Comparison of ENCODE assay signal across 8 cellular contexts in the genomic region with DNA sequence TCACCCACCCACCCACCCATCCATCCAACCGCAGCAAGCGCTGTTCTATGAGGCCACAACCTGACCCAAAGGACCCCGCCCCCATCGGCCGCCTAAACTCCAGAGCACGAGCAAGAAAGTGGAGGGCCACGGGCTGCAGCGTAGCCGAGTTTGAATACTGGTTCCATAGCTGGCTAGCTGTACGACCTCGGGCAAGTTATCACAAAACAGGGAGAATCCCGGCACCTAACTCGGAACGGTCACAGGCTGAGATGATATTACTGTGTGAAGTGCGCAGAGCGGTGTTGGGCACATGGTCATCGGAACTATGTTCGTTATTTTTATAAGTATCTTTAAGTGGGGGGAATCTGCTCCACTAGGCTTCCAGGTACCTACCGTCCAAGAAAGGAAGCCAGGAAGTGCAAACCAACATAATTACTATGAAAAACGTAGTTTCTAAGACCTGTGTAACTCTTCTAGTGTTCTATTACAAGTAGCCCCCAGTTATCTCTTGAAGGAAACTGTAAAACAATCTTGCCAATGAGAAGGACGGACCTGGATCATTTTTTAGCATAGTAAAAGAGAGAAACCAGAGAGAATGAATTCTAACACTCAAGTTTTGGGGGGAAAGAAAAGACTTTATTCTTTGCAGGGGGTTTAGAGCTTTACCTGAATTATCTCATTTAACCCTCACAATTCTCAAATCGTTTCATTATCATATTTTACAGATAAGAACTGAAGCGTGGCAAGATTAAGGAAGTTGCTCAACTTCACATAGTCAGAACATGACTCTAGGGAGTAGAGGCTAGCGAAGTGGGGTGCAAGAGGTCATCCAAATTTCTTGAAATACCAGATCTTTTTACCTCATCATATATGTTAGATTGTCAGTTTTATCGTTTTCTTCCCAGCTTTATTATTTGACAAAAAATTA. TPM values are rescaled to one million over a fixed set of nuclear protein-coding genes. Genes with fewer than 3 reads are reported as not detected.
DNase-seq lines count a peak whose midpoint lies in the region; ATAC-seq and TF ChIP-seq lines count a peak whose summit lies in the region.

No MANE protein-coding gene starts in this region.

- POLR2A ChIA-PET in activated B cell treated with CpG ODN at 0.5 μM for 24 hours (lab: Charles Lee), result interaction anchor here (0.6 to 7.4 kb wide), 7 partner anchors 11 to 458 kb away, joined by 3 to 52 read pairs (median 5); partner anchors contain the start of genes PAFAH1B2, PCSK7 and ZPR1

- intact Hi-C loops in activated B cell treated with CpG ODN at 0.5 μM for 24 hours (cut with micrococcal nuclease) (loop anchor here (1.0 to 5.0 kb wide), 7 partner anchors 15 to 554 kb away; partner anchors contain the start of genes CEP164, SIDT2, SIK3 and ZPR1), left ventricle myocardium inferior (cut with micrococcal nuclease) (no loop called here)

- TF ChIP-seq CTCF in DOHH2 (IDR thresholded peaks at IDR 0.05; ENCODE audit: low read depth, low read length, poor library complexity, severe bottlenecking) (no peak), activated B cell treated with CpG ODN at 0.5 μM for 24 hours (IDR thresholded peaks at IDR 0.05) (no peak), left ventricle myocardium inferior (IDR thresholded peaks at IDR 0.05; ENCODE audit: borderline replicate concordance) (no peak)

- H3K27ac ChIP-seq in DOHH2 (ENCODE audit: low read depth, low read length), result peak overlapping the region; percentile 78
- peak overlapping the region; percentile 94 for H3K27ac ChIP-seq in left ventricle myocardium inferior (replicated peaks)
- H3K27ac ChIP-seq in rectal smooth muscle tissue (ENCODE audit: low read depth, low read length), result peak overlapping the region; percentile 88

- H3K4me2 ChIP-seq in DOHH2 (ENCODE audit: low read length), result peak overlapping the region; percentile 83

- peaks cover 36% of the 10 kb centered on the region for H3K79me2 ChIP-seq in DOHH2 (ENCODE audit: control insufficient read depth, low read length)

- no peaks in the 10 kb centered on the region for H3K9me2 ChIP-seq in DOHH2 (replicated peaks; ENCODE audit: control insufficient read depth, low read length)

- CTCF ChIA-PET in activated B cell treated with CpG ODN at 0.5 μM for 24 hours (lab: Charles Lee), result interaction anchor here (0.6 to 2.1 kb wide), 2 partner anchors 14 to 18 kb away, joined by 3 to 6 read pairs; partner anchors contain the start of gene APOA5

- no peaks in the 10 kb centered on the region for H4K20me1 ChIP-seq in DOHH2 (ENCODE audit: control insufficient read depth, insufficient read depth, low read depth, low read length)

- H3K4me3 Mint-ChIP-seq in IgD-negative memory B cell, result peak overlapping the region; percentile 95 to 99 (median 96)
- H3K4me3 Mint-ChIP-seq in activated B cell treated with CpG ODN at 0.5 μM for 24 hours, result peak overlapping the region; percentile 98

- DNase-seq in activated B cell treated with CpG ODN at 0.5 μM for 24 hours, result no peak
- no peak for DNase-seq in left ventricle myocardium inferior
- DNase-seq in epidermal melanocyte (ENCODE audit: insufficient read length, low spot score), result no peak
- no peak for DNase-seq in activated CD8-positive, alpha-beta memory T cell treated with anti-CD3 and anti-CD28 coated beads for 24 hours

- H3K27ac Mint-ChIP-seq in IgD-negative memory B cell (peak overlapping the region; percentile 97 to 100 (median 98)), activated B cell treated with CpG ODN at 0.5 μM for 24 hours (peak overlapping the region; percentile 96)

- H3K9me3 Mint-ChIP-seq in IgD-negative memory B cell, result no peaks in the 10 kb centered on the region
- no peaks in the 10 kb centered on the region for H3K9me3 Mint-ChIP-seq in activated B cell treated with CpG ODN at 0.5 μM for 24 hours

- no peaks in the 10 kb centered on the region for H3K27me3 Mint-ChIP-seq in IgD-negative memory B cell
- no peaks in the 10 kb centered on the region for H3K27me3 Mint-ChIP-seq in activated B cell treated with CpG ODN at 0.5 μM for 24 hours

- H3K27me3 ChIP-seq in DOHH2 (ENCODE audit: control insufficient read depth, low read length), result no peaks in the 10 kb centered on the region
- no peaks in the 10 kb centered on the region for H3K27me3 ChIP-seq in left ventricle myocardium inferior (ENCODE audit: low read depth)
- H3K27me3 ChIP-seq in rectal smooth muscle tissue (ENCODE audit: control insufficient read depth, insufficient read depth, low read length), result no peaks in the 10 kb centered on the region

- H3K4me1 ChIP-seq in DOHH2 (ENCODE audit: control insufficient read depth, low read length), result peaks cover 29% of the 10 kb centered on the region
- H3K4me1 ChIP-seq in left ventricle myocardium inferior, result peaks cover 39% of the 10 kb centered on the region
- H3K4me1 ChIP-seq in rectal smooth muscle tissue (ENCODE audit: control insufficient read depth, insufficient read depth, low read length), result peaks cover 11% of the 10 kb centered on the region

- ATAC-seq in GM21423 (IDR thresholded peaks at IDR 0.05; ENCODE audit: unreplicated experiment), result peak; percentile 35
- ATAC-seq in activated B cell treated with CpG ODN at 0.5 μM for 24 hours (ENCODE audit: low read depth), result peak; percentile 20

- peak overlapping the region; percentile 67 for H3K9ac ChIP-seq in rectal smooth muscle tissue (ENCODE audit: low read length)

- peak overlapping the region; percentile 77 for H3K4me3 ChIP-seq in DOHH2 (ENCODE audit: low read length)
- H3K4me3 ChIP-seq in left ventricle myocardium inferior, result peak overlapping the region; percentile 94
- H3K4me3 ChIP-seq in rectal smooth muscle tissue (ENCODE audit: low read length), result peak overlapping the region; percentile 85

- peaks cover 8% of the 10 kb centered on the region for H3K36me3 Mint-ChIP-seq in IgD-negative memory B cell
- peaks cover 43% of the 10 kb centered on the region for H3K36me3 Mint-ChIP-seq in activated B cell treated with CpG ODN at 0.5 μM for 24 hours (ENCODE audit: low read depth)

- peaks cover 58% of the 10 kb centered on the region for H3K36me3 ChIP-seq in DOHH2 (ENCODE audit: control insufficient read depth, low read length)
- peaks cover 23% of the 10 kb centered on the region for H3K36me3 ChIP-seq in left ventricle myocardium inferior
- H3K36me3 ChIP-seq in rectal smooth muscle tissue (ENCODE audit: control insufficient read depth, insufficient read depth, low read length), result peaks cover 2% of the 10 kb centered on the region

- peaks cover 20 to 30% (median 29%) of the 10 kb centered on the region in 3 donors for H3K4me1 Mint-ChIP-seq in IgD-negative memory B cell
- H3K4me1 Mint-ChIP-seq in activated B cell treated with CpG ODN at 0.5 μM for 24 hours, result peaks cover 37% of the 10 kb centered on the region

- peaks cover 18% of the 10 kb centered on the region; the same call in 1 of the 2 replicates for H3F3A ChIP-seq in DOHH2 (ENCODE audit: control insufficient read depth, insufficient read depth)

- H3K9me3 ChIP-seq in DOHH2 (ENCODE audit: control insufficient read depth, insufficient read depth, low read length), result no peaks in the 10 kb centered on the region
- no peaks in the 10 kb centered on the region for H3K9me3 ChIP-seq in left ventricle myocardium inferior (replicated peaks)

RNA-seq across cellular contexts. Expression of gene BUD13, which starts 0.7 kb away (rescaled TPM):
- polyA plus RNA-seq in IgD-negative memory B cell, result 16.5 TPM
- 18.4 and 18.8 TPM in 2 replicates for total RNA-seq in activated B cell treated with CpG ODN at 0.5 μM for 24 hours
- 7.1 TPM for total RNA-seq in left ventricle myocardium inferior

RNA-seq across cellular contexts. Expression of gene ZPR1, which starts 14.4 kb away (rescaled TPM):
- 56.3 TPM for polyA plus RNA-seq in IgD-negative memory B cell
- total RNA-seq in activated B cell treated with CpG ODN at 0.5 μM for 24 hours (69.0 and 78.7 TPM in 2 replicates), left ventricle myocardium inferior (26.4 TPM)

RNA-seq across cellular contexts. Expression of gene APOA5, which starts 18.2 kb away (rescaled TPM):
- polyA plus RNA-seq in IgD-negative memory B cell, result not detected
- not detected in 2 replicates for total RNA-seq in activated B cell treated with CpG ODN at 0.5 μM for 24 hours
- total RNA-seq in left ventricle myocardium inferior, result not detected

RNA-seq across cellular contexts. Expression of gene APOA4, which starts 49.6 kb away (rescaled TPM):
- polyA plus RNA-seq in IgD-negative memory B cell, result not detected
- total RNA-seq in activated B cell treated with CpG ODN at 0.5 μM for 24 hours, result not detected in 2 replicates
- not detected for total RNA-seq in left ventricle myocardium inferior

RNA-seq across cellular contexts. Expression of gene APOC3, which starts 56.2 kb away (rescaled TPM):
- not detected for polyA plus RNA-seq in IgD-negative memory B cell
- not detected in 2 replicates for total RNA-seq in activated B cell treated with CpG ODN at 0.5 μM for 24 hours
- not detected for total RNA-seq in left ventricle myocardium inferior
